ENCODE assay signal across 1 cellular context in genomic region chr14:104473244-104473565, GRCh38.
TF ChIP-seq lines count a peak whose summit lies in the region.

No MANE protein-coding gene starts in this region.

TF ChIP-seq in WTC11, 78 proteins besides CTCF, POLR2A, EP300 and RAD21 (continued from another document):
- no peak for TF ChIP-seq PRRX2 (CRISPR knock-in tag; IDR thresholded peaks at IDR 0.05)
- TF ChIP-seq ELF4 (CRISPR knock-in tag; IDR thresholded peaks at IDR 0.05; ENCODE audit: low read depth) = no peak
- TF ChIP-seq CBFB (CRISPR knock-in tag; IDR thresholded peaks at IDR 0.05; ENCODE audit: low read depth) = no peak
- no peak for TF ChIP-seq FOXJ3 (CRISPR knock-in tag; IDR thresholded peaks at IDR 0.05; ENCODE audit: borderline replicate concordance)
- TF ChIP-seq ATF2 (CRISPR knock-in tag; IDR thresholded peaks at IDR 0.05; ENCODE audit: borderline replicate concordance, low read depth) = no peak
- no peak for TF ChIP-seq SP1 (CRISPR knock-in tag; conservative IDR thresholded peaks at IDR 0.05)
- TF ChIP-seq ARID4B (CRISPR knock-in tag; IDR thresholded peaks at IDR 0.05; ENCODE audit: borderline replicate concordance) = no peak
- no peak for TF ChIP-seq ZNF138 (CRISPR knock-in tag; conservative IDR thresholded peaks at IDR 0.05)
